ENCODE assay signal across 8 cellular contexts in the genomic region with DNA sequence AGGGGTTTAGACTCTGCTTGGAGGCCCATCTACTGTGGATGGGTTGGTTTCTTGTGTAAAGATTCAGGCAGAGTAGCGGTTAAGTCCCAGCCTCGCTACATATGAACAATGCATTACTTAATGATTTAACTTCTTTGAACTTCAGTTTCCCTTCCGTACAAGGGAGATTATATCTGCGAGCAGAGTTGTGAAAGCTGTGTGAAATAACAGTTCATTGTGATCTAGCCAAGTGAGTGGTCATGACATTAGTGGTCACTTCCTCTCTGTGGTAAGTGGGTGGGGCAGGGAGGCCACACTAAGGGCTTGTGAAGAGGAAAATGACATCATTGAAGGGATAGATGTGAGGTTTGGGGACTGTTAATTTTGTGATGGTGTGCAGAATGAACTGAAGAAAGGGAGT. TPM values are rescaled to one million over a fixed set of nuclear protein-coding genes. Genes with fewer than 3 reads are reported as not detected.
DNase-seq lines count a peak whose midpoint lies in the region; ATAC-seq and TF ChIP-seq lines count a peak whose summit lies in the region.
"Had no signal": no experiment of that assay in that cellular context is flagged by ENCODE, and none has a peak within 500 bp of the region (broad histone marks: within the 10 kb centered on the region; RNA-seq: fewer than 3 reads in every experiment).

No MANE protein-coding gene starts in this region.

- intact Hi-C loops in body of pancreas (cut with DNase I), result no loop called here

- H3K27me3 ChIP-seq in body of pancreas (no peaks in the 10 kb centered on the region), WERI-Rb-1 (ENCODE audit: insufficient read depth, low read depth, severe bottlenecking) (no peaks in the 10 kb centered on the region)
- H3K27me3 ChIP-seq: pancreas had no signal

- no peaks in the 10 kb centered on the region for H3K4me1 ChIP-seq in body of pancreas
- H3K4me1 ChIP-seq: pancreas had no signal

- DNase-seq in NCI-H460 (ENCODE audit: extremely low read depth, low read depth) (peak; percentile 72), body of pancreas (peak in 1 of 4 donors; percentile 56), non-pigmented ciliary epithelial cell (ENCODE audit: low read depth) (peak; percentile 74), WERI-Rb-1 (no peak), T-helper 9 cell (no peak)
- DNase-seq: pancreas had no signal

- no peaks in the 10 kb centered on the region for H3K36me3 ChIP-seq in body of pancreas (replicated peaks in 1 of 2; ENCODE audit: insufficient read depth in 1 of 2, low read depth in 2 of 2)
- H3K36me3 ChIP-seq in WERI-Rb-1, result no peaks in the 10 kb centered on the region
- H3K36me3 ChIP-seq: pancreas had no signal

- no peak for TF ChIP-seq POLR2A in body of pancreas (IDR thresholded peaks at IDR 0.05)

- H3K27ac ChIP-seq in body of pancreas (no peak overlapping the region), WERI-Rb-1 (no peak overlapping the region)
- H3K27ac ChIP-seq: pancreas had no signal

- 53 to 71% methylated on average over 4 of the region's 4 CpGs for WGBS in body of pancreas, 2 donors

- TF ChIP-seq CTCF in body of pancreas (IDR thresholded peaks at IDR 0.05) (no peak), WERI-Rb-1 (IDR thresholded peaks at IDR 0.05; ENCODE audit: low read depth, low read length) (no peak)

- H3K9me3 ChIP-seq in body of pancreas (no peaks in the 10 kb centered on the region), WERI-Rb-1 (ENCODE audit: severe bottlenecking) (no peaks in the 10 kb centered on the region)
- H3K9me3 ChIP-seq: pancreas had no signal

- ATAC-seq in GM18867 (IDR thresholded peaks at IDR 0.05; ENCODE audit: unreplicated experiment) (peak; percentile 94), HG02588 (IDR thresholded peaks at IDR 0.05; ENCODE audit: unreplicated experiment) (peak; percentile 58), body of pancreas (peak; percentile 35)

- H3K4me3 ChIP-seq in body of pancreas (no peak overlapping the region), WERI-Rb-1 (ENCODE audit: low read depth, low read length) (no peak overlapping the region)
- H3K4me3 ChIP-seq: pancreas had no signal

RNA-seq across cellular contexts. Expression of a gene that starts 14.1 kb away (rescaled TPM):
- total RNA-seq in NCI-H460 (2014; rRNA removed; shearing (Covaris generic)), result 53.0 and 53.5 TPM in 2 replicates
- 11.4 and 15.7 TPM in 2 replicates for polyA plus RNA-seq in NCI-H460 (2014; cell fraction: nucleus; rRNA removed)
- 10 to 100 TPM; 16.5 to 16.6 TPM for total RNA-seq in body of pancreas

Comparison
In these comparisons a context has a peak if more than half of its experiments do, and no peak if none do; other contexts are left out.
1. ATAC-seq: peak in every context shown above with its lines; median percentile 94 in GM18867; 58 in HG02588; 35 in body of pancreas.
2. DNase-seq: peak in NCI-H460 (single experiment) and non-pigmented ciliary epithelial cell (single experiment); none in WERI-Rb-1 (single experiment) and T-helper 9 cell (single experiment).